ENCODE assay signal across 8 cellular contexts in genomic region chr3:33218446-33219174, GRCh38. TPM values are rescaled to one million over a fixed set of nuclear protein-coding genes. Genes with fewer than 3 reads are reported as not detected.
A peak's percentile ranks its signal among the peaks of the same experiment; 100 is the strongest.
DNase-seq lines count a peak whose midpoint lies in the region; ATAC-seq and TF ChIP-seq lines count a peak whose summit lies in the region.

TSS of gene SUSD5 (minus strand) at chr3:33218810. CDS start at chr3:33218797, 13 bp downstream.

- peak; percentile 18 for DNase-seq in activated CD4-positive, alpha-beta T cell treated with anti-CD3 and anti-CD28 coated beads for 36 hours
- no peak for DNase-seq in activated CD4-positive, alpha-beta T cell treated with anti-CD3 and anti-CD28 coated beads for 1 hour
- DNase-seq in activated naive CD8-positive, alpha-beta T cell treated with anti-CD3 and anti-CD28 coated beads, Interleukin-2, amount 10 ng/mL, durations not matched to agents 7 days and 5 days: peak; percentile 31
- DNase-seq in spleen: no peak

- H3K4me3 ChIP-seq in iPS-11a (ENCODE audit: low read depth, low read length) (peak within 1 kb of the TSS; percentile 62), spleen (peak within 1 kb of the TSS; percentile 20 to 63 (median 38))

- intact Hi-C loops in activated CD4-positive, alpha-beta T cell treated with anti-CD3 and anti-CD28 coated beads for 36 hours (cut with DNase I, micrococcal nuclease): loop anchor here in 1 of 2 experiments (5.0 kb wide), 1 partner anchor 401 kb away; the partner anchor contains the start of gene TRIM71
- intact Hi-C loops in spleen (cut with DNase I; ENCODE audit: low total_unique reads): no loop called here

- H3K27me3 Mint-ChIP-seq in activated CD4-positive, alpha-beta T cell treated with anti-CD3 and anti-CD28 coated beads for 36 hours: peaks cover 48% of the 10 kb centered on the region
- H3K27me3 Mint-ChIP-seq in activated naive CD8-positive, alpha-beta T cell treated with anti-CD3 and anti-CD28 coated beads, Interleukin-2, amount 10 ng/mL, durations not matched to agents 7 days and 5 days: peaks cover 66% of the 10 kb centered on the region

- H3K27ac ChIP-seq in spleen: peak within 1 kb of the TSS in 1 of 8 donors; percentile 9

- no peak for TF ChIP-seq CTCF in spleen (IDR thresholded peaks at IDR 0.05 in 8 of 11, conservative IDR thresholded peaks at IDR 0.05 in 3 of 11)

- 1 to 3% (median 2%) methylated on average over 39 to 88 of the region's 90 CpGs for WGBS in spleen, 5 donors

- CTCF ChIA-PET in activated CD4-positive, alpha-beta T cell treated with anti-CD3 and anti-CD28 coated beads for 36 hours (lab: Charles Lee): no interaction called here

- H3K36me3 ChIP-seq in spleen: no peaks in the 10 kb centered on the region

- peaks cover 0 to 71% (median 19%) of the 10 kb centered on the region in 7 donors for H3K27me3 ChIP-seq in spleen (replicated peaks in 1 of 7)

- peaks cover 5% of the 10 kb centered on the region for H3K4me1 Mint-ChIP-seq in activated CD4-positive, alpha-beta T cell treated with anti-CD3 and anti-CD28 coated beads for 36 hours
- H3K4me1 Mint-ChIP-seq in activated naive CD8-positive, alpha-beta T cell treated with anti-CD3 and anti-CD28 coated beads, Interleukin-2, amount 10 ng/mL, durations not matched to agents 7 days and 5 days: peaks cover 2% of the 10 kb centered on the region

- no peaks in the 10 kb centered on the region for H3K36me3 Mint-ChIP-seq in activated CD4-positive, alpha-beta T cell treated with anti-CD3 and anti-CD28 coated beads for 36 hours (ENCODE audit: low read depth)
- no peaks in the 10 kb centered on the region for H3K36me3 Mint-ChIP-seq in activated naive CD8-positive, alpha-beta T cell treated with anti-CD3 and anti-CD28 coated beads, Interleukin-2, amount 10 ng/mL, durations not matched to agents 7 days and 5 days

- TF ChIP-seq POLR2A in spleen (IDR thresholded peaks at IDR 0.05): no peak

- no peak within 1 kb of the TSS for H3K4me3 Mint-ChIP-seq in activated CD4-positive, alpha-beta T cell treated with anti-CD3 and anti-CD28 coated beads for 36 hours
- H3K4me3 Mint-ChIP-seq in activated naive CD8-positive, alpha-beta T cell treated with anti-CD3 and anti-CD28 coated beads, Interleukin-2, amount 10 ng/mL, durations not matched to agents 7 days and 5 days: peak within 1 kb of the TSS; percentile 9

- H3K4me1 ChIP-seq in spleen: peaks cover 0 to 29% (median 13%) of the 10 kb centered on the region in 6 donors

- no peak for ATAC-seq in activated CD4-positive, alpha-beta T cell treated with anti-CD3 and anti-CD28 coated beads for 36 hours
- no peak for ATAC-seq in activated naive CD8-positive, alpha-beta T cell treated with anti-CD3 and anti-CD28 coated beads, Interleukin-2, amount 10 ng/mL, durations not matched to agents 7 days and 5 days (ENCODE audit: low read depth)
- ATAC-seq in GM18909 (IDR thresholded peaks at IDR 0.05; ENCODE audit: poor library complexity, unreplicated experiment): no peak
- ATAC-seq in GM19455 (IDR thresholded peaks at IDR 0.05; ENCODE audit: unreplicated experiment): no peak
- ATAC-seq in HG02798 (IDR thresholded peaks at IDR 0.05; ENCODE audit: poor library complexity, unreplicated experiment): no peak

- no peaks in the 10 kb centered on the region for H3K9me3 Mint-ChIP-seq in activated CD4-positive, alpha-beta T cell treated with anti-CD3 and anti-CD28 coated beads for 36 hours (ENCODE audit: low read depth)
- no peaks in the 10 kb centered on the region for H3K9me3 Mint-ChIP-seq in activated naive CD8-positive, alpha-beta T cell treated with anti-CD3 and anti-CD28 coated beads, Interleukin-2, amount 10 ng/mL, durations not matched to agents 7 days and 5 days

- POLR2A ChIA-PET in activated CD4-positive, alpha-beta T cell treated with anti-CD3 and anti-CD28 coated beads for 36 hours (lab: Charles Lee): no interaction called here
- POLR2A ChIA-PET in activated naive CD8-positive, alpha-beta T cell treated with anti-CD3 and anti-CD28 coated beads, Interleukin-2, amount 10 ng/mL, durations not matched to agents 7 days and 5 days (lab: Charles Lee): no interaction called here

- no peak within 1 kb of the TSS for H3K27ac Mint-ChIP-seq in activated CD4-positive, alpha-beta T cell treated with anti-CD3 and anti-CD28 coated beads for 36 hours
- no peak within 1 kb of the TSS for H3K27ac Mint-ChIP-seq in activated naive CD8-positive, alpha-beta T cell treated with anti-CD3 and anti-CD28 coated beads, Interleukin-2, amount 10 ng/mL, durations not matched to agents 7 days and 5 days

- H3K9me3 ChIP-seq in spleen: no peaks in the 10 kb centered on the region

RNA-seq across cellular contexts. Expression of gene SUSD5, which starts in this region (rescaled TPM):
- total RNA-seq in activated CD4-positive, alpha-beta T cell treated with anti-CD3 and anti-CD28 coated beads for 36 hours: not detected
- total RNA-seq in activated naive CD8-positive, alpha-beta T cell treated with anti-CD3 and anti-CD28 coated beads, Interleukin-2, amount 10 ng/mL, durations not matched to agents 7 days and 5 days: not detected
- total RNA-seq in spleen: 1 to 10 TPM in 5 of 7 donors, under 1 TPM in 2; 0.43 to 4.5 (median 1.6) TPM
- under 1 TPM; 0.33 to 0.83 (median 0.35) TPM for polyA plus RNA-seq in spleen

Comparison
In these comparisons a context has a peak if more than half of its experiments do, and no peak if none do; other contexts are left out.
1. Peak in DNase-seq in activated CD4-positive, alpha-beta T cell treated with anti-CD3 and anti-CD28 coated beads for 36 hours; RNA of the gene not detected or under 1 TPM.
2. Peak in DNase-seq in activated naive CD8-positive, alpha-beta T cell treated with anti-CD3 and anti-CD28 coated beads, Interleukin-2, amount 10 ng/mL, durations not matched to agents 7 days and 5 days; RNA of the gene not detected or under 1 TPM.